In genomic region chr12:6434205-6435180, GRCh38 we compare ENCODE assay signal across 13 cellular contexts. TPM values are rescaled to one million over a fixed set of nuclear protein-coding genes. Genes with fewer than 3 reads are reported as not detected.
DNase-seq lines count a peak whose midpoint lies in the region; ATAC-seq and TF ChIP-seq lines count a peak whose summit lies in the region.
"Had no signal": no experiment of that assay in that cellular context is flagged by ENCODE, and none has a peak within 500 bp of the region (broad histone marks: within the 10 kb centered on the region; RNA-seq: fewer than 3 reads in every experiment).

No MANE protein-coding gene starts in this region.

- no peaks in the 10 kb centered on the region for H3K27me3 ChIP-seq in esophagus muscularis mucosa

- no peak overlapping the region for H3K4me3 Mint-ChIP-seq in stimulated activated memory B cell treated with anti-CD40 and anti-IgM and Interleukin-4, amounts not matched to agents 10 μg/mL and 1 μg/mL and 100 μg/mL, for 72 hours

- H3K27ac ChIP-seq in esophagus muscularis mucosa (replicated peaks in 1 of 4) = no peak overlapping the region
- H3K27ac ChIP-seq: coronary artery had no signal

- H3K36me3 ChIP-seq in esophagus muscularis mucosa = peaks cover 0 to 4% (median 2%) of the 10 kb centered on the region in 4 donors

- H3K4me3 ChIP-seq in esophagus muscularis mucosa = no peak overlapping the region
- H3K4me3 ChIP-seq: coronary artery had no signal

- no peaks in the 10 kb centered on the region for H3K27me3 Mint-ChIP-seq in stimulated activated memory B cell treated with anti-CD40 and anti-IgM and Interleukin-4, amounts not matched to agents 10 μg/mL and 1 μg/mL and 100 μg/mL, for 72 hours

- H3K4me1 Mint-ChIP-seq in stimulated activated memory B cell treated with anti-CD40 and anti-IgM and Interleukin-4, amounts not matched to agents 10 μg/mL and 1 μg/mL and 100 μg/mL, for 72 hours = peaks cover 54% of the 10 kb centered on the region

- H3K9me3 Mint-ChIP-seq in stimulated activated memory B cell treated with anti-CD40 and anti-IgM and Interleukin-4, amounts not matched to agents 10 μg/mL and 1 μg/mL and 100 μg/mL, for 72 hours = no peaks in the 10 kb centered on the region

- no peak for TF ChIP-seq EP300 in esophagus muscularis mucosa (IDR thresholded peaks at IDR 0.05)

- peak; percentile 85 to 87 for ATAC-seq in activated CD4-positive, CD25-positive, alpha-beta regulatory T cell treated with anti-CD3 and anti-CD28 coated beads, Interleukin-2, amount 50 U/mL, for 24 hours
- peak; percentile 48 for ATAC-seq in stimulated activated memory B cell treated with anti-CD40 and anti-IgM and Interleukin-4, amounts not matched to agents 10 μg/mL and 1 μg/mL and 100 μg/mL, for 72 hours

- no peaks in the 10 kb centered on the region for H3K9me3 ChIP-seq in esophagus muscularis mucosa

- no peak for TF ChIP-seq CTCF in esophagus muscularis mucosa (IDR thresholded peaks at IDR 0.05)

- TF ChIP-seq POLR2A in esophagus muscularis mucosa (IDR thresholded peaks at IDR 0.05; ENCODE audit: low read depth) = no peak

- peak; percentile 31 for DNase-seq in activated gamma-delta T cell treated with Interleukin-2 at 50 U/mL for 16 hours
- DNase-seq in activated gamma-delta T cell (lab: John Stamatoyannopoulos, UW) = no peak
- DNase-seq in effector CD4-positive, alpha-beta T cell = peak; percentile 47
- DNase-seq in central memory CD4-positive, alpha-beta T cell = no peak
- no peak for DNase-seq in esophagus muscularis mucosa (ENCODE audit: extremely low spot score)
- DNase-seq in hepatic stellate cell (ENCODE audit: low spot score) = no peak
- DNase-seq: DMS53, Kasumi-1, NCI-H2107, OCI-M1 had no signal

- H3K36me3 Mint-ChIP-seq in stimulated activated memory B cell treated with anti-CD40 and anti-IgM and Interleukin-4, amounts not matched to agents 10 μg/mL and 1 μg/mL and 100 μg/mL, for 72 hours = no peaks in the 10 kb centered on the region

- 86% methylated on average over 18 of the region's 18 CpGs for WGBS in esophagus muscularis mucosa

- intact Hi-C loops in esophagus muscularis mucosa (cut with DNase I) = no loop called here

- peaks cover 13 to 21% (median 19%) of the 10 kb centered on the region in 4 donors for H3K4me1 ChIP-seq in esophagus muscularis mucosa

- H3K27ac Mint-ChIP-seq in stimulated activated memory B cell treated with anti-CD40 and anti-IgM and Interleukin-4, amounts not matched to agents 10 μg/mL and 1 μg/mL and 100 μg/mL, for 72 hours = peak overlapping the region; percentile 83

RNA-seq across cellular contexts. Expression of gene CD27, which starts 10.3 kb away (rescaled TPM):
- under 1 TPM in 1 of 4 donors, not detected in 3; 0.66 TPM for total RNA-seq in esophagus muscularis mucosa

RNA-seq across cellular contexts. Expression of gene TAPBPL, which starts 17.3 kb away (rescaled TPM):
- 10 to 100 TPM; 12.4 to 25.8 (median 22.5) TPM for total RNA-seq in esophagus muscularis mucosa

RNA-seq across cellular contexts. Expression of gene VAMP1, which starts 36.0 kb away (rescaled TPM):
- 1 to 10 TPM; 4.5 to 8.7 (median 6.7) TPM for total RNA-seq in esophagus muscularis mucosa

RNA-seq across cellular contexts. Expression of gene LTBR, which starts 50.5 kb away (rescaled TPM):
- total RNA-seq in esophagus muscularis mucosa = 100 to 1,000 TPM; 117 to 144 (median 137) TPM

RNA-seq across cellular contexts. Expression of gene MRPL51, which starts 58.6 kb away (rescaled TPM):
- 100 to 1,000 TPM in 1 of 4 donors, 10 to 100 TPM in 3; 62.3 to 105 (median 81.3) TPM for total RNA-seq in esophagus muscularis mucosa

Comparison
In these comparisons a context has a peak if more than half of its experiments do, and no peak if none do; other contexts are left out.
1. DNase-seq: peak in activated gamma-delta T cell treated with Interleukin-2 at 50 U/mL for 16 hours (single experiment) and effector CD4-positive, alpha-beta T cell (single experiment); none in activated gamma-delta T cell (single experiment), central memory CD4-positive, alpha-beta T cell (single experiment), esophagus muscularis mucosa (single experiment) and hepatic stellate cell (single experiment).